In genomic region chr4:2689825-2690700, GRCh38 we compare ENCODE assay signal across 1 cellular context.
TF ChIP-seq lines count a peak whose summit lies in the region.

No MANE protein-coding gene starts in this region.

TF ChIP-seq in GM12878, 131 proteins besides CTCF, POLR2A, EP300 and RAD21 (continued from another document):
- TF ChIP-seq POU2F2 (IDR thresholded peaks at IDR 0.05; ENCODE audit: borderline replicate concordance, low read depth, low read length) (no peak), SUZ12 (IDR thresholded peaks at IDR 0.05; ENCODE audit: unreplicated experiment) (no peak), ZNF207 (IDR thresholded peaks at IDR 0.05; ENCODE audit: borderline replicate concordance) (no peak), USF1 (IDR thresholded peaks at IDR 0.05; ENCODE audit: borderline replicate concordance, extremely low read length, insufficient read depth, low read depth, low read length) (peak; percentile 50), LARP7 (IDR thresholded peaks at IDR 0.05) (no peak), TCF12 (IDR thresholded peaks at IDR 0.05; ENCODE audit: low read depth, low read length) (0 out of 2 replicates have a peak, but pooled peaks have one; percentile 45), ZNF687 (IDR thresholded peaks at IDR 0.05) (peak; percentile 95), MLLT1 (IDR thresholded peaks at IDR 0.05) (no peak), CUX1 (IDR thresholded peaks at IDR 0.05; ENCODE audit: insufficient replicate concordance, low read depth, low read length) (no peak), EED (IDR thresholded peaks at IDR 0.05; ENCODE audit: low read depth) (no peak), RCOR1 (conservative IDR thresholded peaks at IDR 0.05; ENCODE audit: low read depth, low read length) (no peak), NR2F1 (conservative IDR thresholded peaks at IDR 0.05) (no peak), MEF2A (IDR thresholded peaks at IDR 0.05; ENCODE audit: insufficient read depth, low read depth, low read length) (no peak), BACH1 (IDR thresholded peaks at IDR 0.05; ENCODE audit: borderline replicate concordance) (no peak), RELA (IDR thresholded peaks at IDR 0.05; ENCODE audit: borderline replicate concordance, partially characterized antibody) (no peak), NFIC (IDR thresholded peaks at IDR 0.05; ENCODE audit: low read depth, low read length) (no peak), IKZF1 (conservative IDR thresholded peaks at IDR 0.05) (no peak; the same call in 1 of the 2 replicates), TCF3 (IDR thresholded peaks at IDR 0.05; ENCODE audit: borderline replicate concordance, insufficient read depth, low read depth, low read length) (no peak), PKNOX1 (IDR thresholded peaks at IDR 0.05) (peak; percentile 58; the same call in 1 of the 2 replicates), MYC (IDR thresholded peaks at IDR 0.05; ENCODE audit: insufficient read depth, insufficient read length, insufficient replicate concordance, low read length, severe bottlenecking) (no peak), BCL11A (IDR thresholded peaks at IDR 0.05; ENCODE audit: low read depth, low read length) (no peak), BRCA1 (IDR thresholded peaks at IDR 0.05; ENCODE audit: low read depth, low read length) (no peak), NR2C2 (IDR thresholded peaks at IDR 0.05; ENCODE audit: borderline replicate concordance, control insufficient read depth, insufficient read length, low read depth) (no peak), ZNF592 (IDR thresholded peaks at IDR 0.05) (0 out of 2 replicates have a peak, but pooled peaks have one; percentile 21), ZBTB40 (IDR thresholded peaks at IDR 0.05; ENCODE audit: borderline replicate concordance) (no peak), HSF1 (IDR thresholded peaks at IDR 0.05; ENCODE audit: low read depth, low read length) (no peak), SMC3 (IDR thresholded peaks at IDR 0.05; ENCODE audit: borderline replicate concordance, low read length) (no peak), HDAC2 (IDR thresholded peaks at IDR 0.05) (no peak), HCFC1 (IDR thresholded peaks at IDR 0.05; ENCODE audit: low read length) (no peak), SUPT20H (IDR thresholded peaks at IDR 0.05; ENCODE audit: borderline replicate concordance, control insufficient read depth, low read depth, low read length) (no peak), ZNF384 (IDR thresholded peaks at IDR 0.05; ENCODE audit: borderline replicate concordance, low read depth, low read length) (no peak)
